In the genomic region with DNA sequence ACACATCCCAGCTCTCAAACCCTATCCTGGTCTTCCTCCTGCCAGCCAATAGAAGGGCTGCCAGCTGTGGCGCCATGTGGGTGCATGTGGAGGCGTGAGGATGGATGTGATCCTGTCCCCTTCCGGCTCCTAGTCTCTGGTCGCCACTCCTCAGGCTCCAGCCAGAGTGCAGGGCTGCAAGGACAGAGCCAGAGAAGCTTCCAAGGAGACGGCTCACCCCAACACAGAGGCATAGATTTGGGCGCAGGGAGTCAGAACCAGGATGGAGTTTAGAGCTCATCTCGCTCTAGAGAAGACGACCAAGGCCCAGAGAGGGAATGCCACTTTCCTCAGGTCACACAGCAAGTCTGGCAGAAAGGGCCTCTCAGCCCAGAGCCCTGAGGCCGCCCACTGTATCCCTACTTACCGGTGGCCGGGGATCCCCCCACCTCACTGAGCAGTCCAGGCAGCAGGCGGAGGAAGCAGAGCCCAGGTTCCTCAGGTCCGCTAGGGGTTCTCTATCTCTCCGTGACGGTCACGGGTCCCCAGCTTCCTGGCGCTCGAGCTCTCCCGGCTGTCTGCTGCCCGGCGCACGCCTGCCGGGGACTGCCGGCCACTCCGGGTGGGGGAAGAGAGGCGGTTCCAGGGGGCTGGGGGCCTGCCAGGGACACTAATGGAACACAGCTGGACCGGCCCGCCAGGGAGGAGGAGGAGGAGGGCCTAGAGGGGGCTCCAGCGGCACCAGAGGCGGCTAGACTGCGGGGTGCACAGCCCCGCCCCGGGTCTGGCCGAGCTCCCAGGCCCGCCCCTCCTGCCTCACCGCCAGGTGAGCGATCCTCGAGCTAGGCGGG, we compare ENCODE assay signal across 8 cellular contexts. TPM values are rescaled to one million over a fixed set of nuclear protein-coding genes. Genes with fewer than 3 reads are reported as not detected.
DNase-seq lines count a peak whose midpoint lies in the region; ATAC-seq and TF ChIP-seq lines count a peak whose summit lies in the region.

A gene (minus strand): TSS at position 587 of the 830 bp plus-strand sequence. CDS start 1,824 bp downstream, outside the sequence.

- H3K4me3 Mint-ChIP-seq in nephron progenitor cell = peak within 1 kb of the TSS; percentile 61

- peak within 1 kb of the TSS; percentile 31 to 47; a peak in 3 of 4 replicates for H3K4me3 ChIP-seq in SK-N-SH (ENCODE audit: low read depth in 2 of 2, low read length in 1 of 2)

- peak within 1 kb of the TSS in 1 of 2 experiments; percentile 8; a peak in 1 of 4 replicates for H3K27ac ChIP-seq in SK-N-SH (ENCODE audit: low read depth in 2 of 2, low read length in 1 of 2)

- 82% methylated on average over 10 of the region's 39 CpGs for WGBS in SK-N-SH (ENCODE audit: low lambda C conversion rate)

- TF ChIP-seq EP300 in SK-N-SH (IDR thresholded peaks at IDR 0.05; ENCODE audit: borderline replicate concordance in 1 of 2, low read depth in 1 of 2, low read length in 1 of 2) = 0 out of 4 replicates have a peak, but pooled peaks of 1 of the 2 experiments have one; percentile 30

- CTCF ChIA-PET in SK-N-SH (lab: Yijun Ruan, JAX) = interaction anchor here (0.8 to 10.2 kb wide), 16 partner anchors 9 to 85 kb away, joined by 3 to 116 read pairs (median 4); a partner anchor contains a TSS

- H4K20me1 ChIP-seq in SK-N-SH (ENCODE audit: insufficient read depth) = no peaks in the 10 kb centered on the region

- peaks cover 37% of the 10 kb centered on the region for H3F3A ChIP-seq in SK-N-SH (replicated peaks; ENCODE audit: insufficient read depth)

- in situ Hi-C loops in G401 (cut with HindIII; ENCODE audit: low sequenced_read_pairs) = no loop called here

- H3K27me3 ChIP-seq in SK-N-SH (ENCODE audit: insufficient read depth) = no peaks in the 10 kb centered on the region

- no peak within 1 kb of the TSS for H2AFZ ChIP-seq in SK-N-SH (ENCODE audit: low read depth)

- H3K4me2 ChIP-seq in SK-N-SH = peak within 1 kb of the TSS; percentile 57; the same call in 1 of the 2 replicates

- H3K36me3 ChIP-seq in SK-N-SH (replicated peaks in 1 of 2; ENCODE audit: control insufficient read depth in 1 of 2, insufficient read depth in 2 of 2, low read length in 1 of 2) = no peaks in the 10 kb centered on the region

- H3K27me3 Mint-ChIP-seq in nephron progenitor cell (ENCODE audit: low read depth, poor library complexity) = peaks cover 20% of the 10 kb centered on the region

- no peak for DNase-seq in G401 (ENCODE audit: low spot score)
- DNase-seq in SK-N-SH = peak; percentile 85
- peak; percentile 24 for DNase-seq in germinal center (ENCODE audit: low spot score)
- DNase-seq in nephron progenitor cell = peak; percentile 54
- no peak for DNase-seq in NCI-H446 (lab: John Stamatoyannopoulos, UW)
- no peak for DNase-seq in HUDEP-2 (lab: John Stamatoyannopoulos, UW; ENCODE audit: unreplicated experiment in 76 of 76)

- peak within 1 kb of the TSS; percentile 23; the same call in 1 of the 2 replicates for H3K9ac ChIP-seq in SK-N-SH

- H3K4me1 ChIP-seq in SK-N-SH (ENCODE audit: control insufficient read depth in 1 of 2, insufficient read depth in 2 of 2, low read depth in 1 of 2, low read length in 1 of 2) = peaks cover 37 to 72% of the 10 kb centered on the region in 2 experiments

- H3K27ac Mint-ChIP-seq in nephron progenitor cell = no peak within 1 kb of the TSS

- no peaks in the 10 kb centered on the region for H3K36me3 Mint-ChIP-seq in nephron progenitor cell (ENCODE audit: low read depth)

- H3K4me1 Mint-ChIP-seq in nephron progenitor cell = peaks cover 64% of the 10 kb centered on the region

- no peaks in the 10 kb centered on the region for H3K9me2 ChIP-seq in SK-N-SH

- H3K9me3 ChIP-seq in SK-N-SH = no peaks in the 10 kb centered on the region

- H3K9me3 Mint-ChIP-seq in nephron progenitor cell = no peaks in the 10 kb centered on the region

- TF ChIP-seq RAD21 in SK-N-SH (IDR thresholded peaks at IDR 0.05; ENCODE audit: low read length) = no peak

- POLR2A ChIA-PET in SK-N-SH (lab: Yijun Ruan, JAX) = interaction anchor here (0.6 to 1.8 kb wide), 2 partner anchors 14 to 85 kb away, joined by 3 to 5 read pairs; no protein-coding TSS in a partner anchor

- TF ChIP-seq CTCF in SK-N-SH (IDR thresholded peaks at IDR 0.05) (no peak), nephron progenitor cell (IDR thresholded peaks at IDR 0.05) (no peak)

- ATAC-seq in GM19351 (IDR thresholded peaks at IDR 0.05; ENCODE audit: unreplicated experiment) = no peak
- no peak for ATAC-seq in GM18858 (IDR thresholded peaks at IDR 0.05; ENCODE audit: unreplicated experiment)

- H3K79me2 ChIP-seq in SK-N-SH (ENCODE audit: insufficient read depth) = no peaks in the 10 kb centered on the region

TF ChIP-seq in SK-N-SH, 30 proteins besides CTCF, POLR2A, EP300 and RAD21:
- TF ChIP-seq MXI1 (IDR thresholded peaks at IDR 0.05; ENCODE audit: low read depth, low read length) = 0 out of 2 replicates have a peak, but pooled peaks have one; percentile 32
- TF ChIP-seq, protein P1, sequence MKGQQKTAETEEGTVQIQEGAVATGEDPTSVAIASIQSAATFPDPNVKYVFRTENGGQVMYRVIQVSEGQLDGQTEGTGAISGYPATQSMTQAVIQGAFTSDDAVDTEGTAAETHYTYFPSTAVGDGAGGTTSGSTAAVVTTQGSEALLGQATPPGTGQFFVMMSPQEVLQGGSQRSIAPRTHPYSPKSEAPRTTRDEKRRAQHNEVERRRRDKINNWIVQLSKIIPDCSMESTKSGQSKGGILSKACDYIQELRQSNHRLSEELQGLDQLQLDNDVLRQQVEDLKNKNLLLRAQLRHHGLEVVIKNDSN (IDR thresholded peaks at IDR 0.05; ENCODE audit: borderline replicate concordance, low read depth) = no peak
- no peak for TF ChIP-seq ELF1 (IDR thresholded peaks at IDR 0.05)
- no peak for TF ChIP-seq POLR2AphosphoS5 (IDR thresholded peaks at IDR 0.05; ENCODE audit: low read depth, low read length)
- no peak for TF ChIP-seq RXRA (IDR thresholded peaks at IDR 0.05; ENCODE audit: borderline replicate concordance, low read depth)
- peak; percentile 58; the same call in 1 of the 2 replicates for TF ChIP-seq TCF12 (IDR thresholded peaks at IDR 0.05)
- TF ChIP-seq NFIC (IDR thresholded peaks at IDR 0.05; ENCODE audit: borderline replicate concordance) = 0 out of 2 replicates have a peak, but pooled peaks have one; percentile 14
- no peak for TF ChIP-seq YY1 (IDR thresholded peaks at IDR 0.05; ENCODE audit: low read depth)
- no peak for TF ChIP-seq TAF1 (IDR thresholded peaks at IDR 0.05; ENCODE audit: borderline replicate concordance, low read depth, low read length)
- TF ChIP-seq, protein P2, sequence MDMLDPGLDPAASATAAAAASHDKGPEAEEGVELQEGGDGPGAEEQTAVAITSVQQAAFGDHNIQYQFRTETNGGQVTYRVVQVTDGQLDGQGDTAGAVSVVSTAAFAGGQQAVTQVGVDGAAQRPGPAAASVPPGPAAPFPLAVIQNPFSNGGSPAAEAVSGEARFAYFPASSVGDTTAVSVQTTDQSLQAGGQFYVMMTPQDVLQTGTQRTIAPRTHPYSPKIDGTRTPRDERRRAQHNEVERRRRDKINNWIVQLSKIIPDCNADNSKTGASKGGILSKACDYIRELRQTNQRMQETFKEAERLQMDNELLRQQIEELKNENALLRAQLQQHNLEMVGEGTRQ (IDR thresholded peaks at IDR 0.05; ENCODE audit: borderline replicate concordance, low read depth, low read length) = no peak
TF ChIP-seq in SK-N-SH: peak in this region for 3.

RNA-seq across cellular contexts. Expression of the gene that starts here (rescaled TPM):
- total RNA-seq in G401 (2014; rRNA removed; shearing (Covaris generic)) = 50.5 and 56.2 TPM in 2 replicates
- 9.0 and 10.4 TPM in 2 replicates for polyA plus RNA-seq in SK-N-SH (2012; rRNA removed)
- polyA plus RNA-seq in SK-N-SH (2012; cell fraction: cytosol; rRNA removed) = 3.0 and 3.8 TPM in 2 replicates
- polyA plus RNA-seq in SK-N-SH (2012; cell fraction: nucleus; rRNA removed) = 38.2 and 47.3 TPM in 2 replicates

Comparison
In these comparisons a context has a peak if more than half of its experiments do, and no peak if none do; other contexts are left out.
1. DNase-seq: peak in SK-N-SH (single experiment), germinal center (single experiment) and nephron progenitor cell (single experiment); none in G401 (single experiment), NCI-H446 (0 of 2) and HUDEP-2 (0 of 76).